In the genomic region with DNA sequence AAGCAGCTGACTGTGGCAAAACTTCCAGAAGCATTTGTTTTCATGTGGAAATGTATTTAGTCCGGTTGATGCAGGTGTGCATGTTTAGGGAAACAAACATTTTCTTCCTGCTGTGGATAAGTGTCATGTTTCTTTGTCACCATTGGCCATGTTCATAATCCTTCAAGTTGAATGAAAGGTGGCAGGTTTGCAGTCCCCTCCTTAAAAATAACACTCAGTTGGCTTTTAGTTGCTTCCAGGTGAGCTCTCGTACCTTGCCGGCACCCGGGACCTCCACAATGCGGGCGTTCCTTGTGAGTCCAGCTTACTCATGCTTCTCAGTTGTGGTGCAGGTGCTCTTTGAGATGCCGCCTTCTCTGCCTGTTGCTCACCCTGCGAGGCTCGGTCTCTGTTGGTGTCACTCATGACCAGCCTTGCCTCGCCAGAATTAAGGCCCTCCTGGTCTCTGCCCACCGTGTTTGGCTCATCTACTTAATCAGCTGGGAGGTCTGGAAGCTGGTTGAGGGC, we compare ENCODE assay signal across 2 cellular contexts.
TF ChIP-seq lines count a peak whose summit lies in the region.

No MANE protein-coding gene starts in this region.

TF ChIP-seq in A549, 52 proteins besides CTCF, POLR2A, EP300 and RAD21:
- TF ChIP-seq, protein P1, sequence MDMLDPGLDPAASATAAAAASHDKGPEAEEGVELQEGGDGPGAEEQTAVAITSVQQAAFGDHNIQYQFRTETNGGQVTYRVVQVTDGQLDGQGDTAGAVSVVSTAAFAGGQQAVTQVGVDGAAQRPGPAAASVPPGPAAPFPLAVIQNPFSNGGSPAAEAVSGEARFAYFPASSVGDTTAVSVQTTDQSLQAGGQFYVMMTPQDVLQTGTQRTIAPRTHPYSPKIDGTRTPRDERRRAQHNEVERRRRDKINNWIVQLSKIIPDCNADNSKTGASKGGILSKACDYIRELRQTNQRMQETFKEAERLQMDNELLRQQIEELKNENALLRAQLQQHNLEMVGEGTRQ (IDR thresholded peaks at IDR 0.05): no peak
- peak; percentile 7 for TF ChIP-seq MAFK (IDR thresholded peaks at IDR 0.05; ENCODE audit: partially characterized antibody)

TF ChIP-seq in HCT116, 20 proteins besides CTCF, POLR2A, EP300 and RAD21 (continued from another document):
- TF ChIP-seq, protein P2, sequence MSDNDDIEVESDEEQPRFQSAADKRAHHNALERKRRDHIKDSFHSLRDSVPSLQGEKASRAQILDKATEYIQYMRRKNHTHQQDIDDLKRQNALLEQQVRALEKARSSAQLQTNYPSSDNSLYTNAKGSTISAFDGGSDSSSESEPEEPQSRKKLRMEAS (IDR thresholded peaks at IDR 0.05): no peak
- no peak for TF ChIP-seq POLR2AphosphoS5 (IDR thresholded peaks at IDR 0.05; ENCODE audit: low read depth, low read length)
- no peak for TF ChIP-seq TCF7L2 (IDR thresholded peaks at IDR 0.05; ENCODE audit: borderline replicate concordance, extremely low read depth, insufficient read depth, insufficient read length)
- no peak for TF ChIP-seq EZH2 (IDR thresholded peaks at IDR 0.05)
